In the genomic region with DNA sequence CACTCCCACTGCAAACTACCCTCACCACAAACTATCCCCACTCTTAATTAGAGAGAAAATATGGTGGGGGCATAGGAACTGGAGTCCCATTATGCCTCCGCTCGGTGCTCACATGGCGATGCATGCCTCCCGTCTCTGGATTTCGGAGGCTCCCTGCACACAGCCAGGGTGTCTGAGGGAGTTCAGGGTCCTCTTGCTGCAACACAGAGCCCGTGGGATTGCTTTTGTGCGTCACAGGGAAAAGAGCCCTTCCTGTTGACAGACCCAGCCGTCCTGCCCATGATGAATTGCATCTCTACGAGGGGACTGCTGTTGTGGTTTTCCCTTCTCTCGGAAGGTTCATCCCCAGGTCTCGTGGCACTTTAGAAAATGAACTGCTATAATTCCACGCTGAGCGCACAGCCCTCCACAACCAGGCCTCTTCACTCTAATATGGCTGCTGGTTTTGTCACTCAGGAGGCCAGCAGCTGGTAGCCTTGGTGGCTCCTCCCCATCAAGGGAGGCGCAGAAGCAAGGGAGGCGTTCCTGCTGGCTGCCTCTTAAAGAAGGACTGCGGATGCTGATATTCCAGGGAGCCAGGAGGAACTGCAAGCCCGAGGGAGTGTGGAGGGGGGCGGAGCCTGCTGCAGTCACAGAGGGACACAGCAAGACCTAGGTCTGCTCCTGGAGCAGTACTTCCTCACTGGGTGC, we compare ENCODE assay signal across 10 cellular contexts.
DNase-seq lines count a peak whose midpoint lies in the region; ATAC-seq and TF ChIP-seq lines count a peak whose summit lies in the region.
"Had no signal": no experiment of that assay in that cellular context is flagged by ENCODE, and none has a peak within 500 bp of the region (broad histone marks: within the 10 kb centered on the region; RNA-seq: fewer than 3 reads in every experiment).

No MANE protein-coding gene starts in this region.

- TF ChIP-seq CTCF in astrocyte of the spinal cord (IDR thresholded peaks at IDR 0.05; ENCODE audit: low read depth, low read length), result no peak

- in situ Hi-C loops in astrocyte of the spinal cord (cut with HindIII; ENCODE audit: low sequenced_read_pairs), result no loop called here

- ATAC-seq in HG03097 (IDR thresholded peaks at IDR 0.05; ENCODE audit: low FRiP score, unreplicated experiment), result no peak
- no peak for ATAC-seq in HG02642 (IDR thresholded peaks at IDR 0.05; ENCODE audit: poor library complexity, unreplicated experiment)

- no peak overlapping the region for H3K4me3 ChIP-seq in astrocyte of the spinal cord (ENCODE audit: low read depth, low read length)

- DNase-seq in DMS153 (lab: John Stamatoyannopoulos, UW), result peak; percentile 95
- DNase-seq in NCI-H146 (lab: John Stamatoyannopoulos, UW), result peak; percentile 98
- peak; percentile 32 for DNase-seq in astrocyte of the spinal cord (ENCODE audit: low read depth, low spot score)
- DNase-seq in lung microvascular endothelial cell (ENCODE audit: low read depth in 2 of 2), result peak; percentile 3 to 7
- no peak for DNase-seq in NCI-H524 treated with DMSO at 0.1 percent for 48 hours (lab: John Stamatoyannopoulos, UW)
- no peak for DNase-seq in foreskin melanocyte
- DNase-seq: amygdala, NCI-H345 had no signal

Comparison
In these comparisons a context has a peak if more than half of its experiments do, and no peak if none do; other contexts are left out.
1. DNase-seq: peak in DMS153 (single experiment), NCI-H146 (single experiment), astrocyte of the spinal cord (single experiment) and lung microvascular endothelial cell (2 of 2); none in NCI-H524 treated with DMSO at 0.1 percent for 48 hours (single experiment) and foreskin melanocyte (single experiment).